ENCODE assay signal across 9 cellular contexts in the genomic region with DNA sequence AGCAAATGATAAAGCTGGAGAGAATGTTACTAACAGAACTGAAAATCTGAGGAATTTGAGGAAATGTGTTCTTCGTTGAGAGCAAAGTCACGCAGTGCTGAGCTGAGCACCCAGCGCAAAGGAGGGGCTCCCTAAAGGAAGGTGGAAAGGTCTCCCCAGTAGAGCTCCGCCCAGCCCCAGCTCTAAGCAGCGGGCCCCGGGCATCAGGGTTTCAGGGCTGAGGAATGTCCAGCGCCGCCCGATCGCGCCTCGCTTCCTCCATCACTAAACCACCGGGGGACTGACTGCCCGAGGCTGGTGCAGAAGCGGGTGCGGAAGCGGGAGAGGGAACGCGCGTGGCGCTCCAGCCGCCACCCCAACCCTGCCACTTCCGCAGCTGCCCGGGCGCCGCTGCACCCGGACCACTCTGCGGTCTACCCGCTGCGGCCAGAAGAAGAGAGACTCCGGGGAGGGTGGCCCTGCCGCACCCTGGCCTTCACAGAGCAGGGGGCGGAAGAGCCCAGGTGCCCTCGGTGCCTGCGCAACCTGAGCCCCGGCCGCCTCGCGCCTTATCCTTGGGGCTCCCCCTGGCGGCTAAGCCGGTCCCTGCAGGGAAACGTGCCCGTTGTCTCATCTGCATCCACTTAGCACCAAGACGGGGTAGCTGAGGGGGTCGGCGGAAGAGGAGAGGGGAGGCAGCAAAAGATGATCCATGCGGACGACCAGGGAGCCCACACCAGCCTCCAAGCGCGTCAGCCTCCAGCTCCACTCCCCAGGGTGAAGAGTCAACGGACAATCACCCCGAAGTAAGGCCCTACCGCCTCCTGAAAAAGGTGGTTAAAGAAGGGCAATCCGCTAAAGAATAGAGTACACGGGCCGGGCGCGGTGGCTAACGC. TPM values are rescaled to one million over a fixed set of nuclear protein-coding genes. Genes with fewer than 3 reads are reported as not detected.
DNase-seq lines count a peak whose midpoint lies in the region; ATAC-seq and TF ChIP-seq lines count a peak whose summit lies in the region.
"Had no signal": no experiment of that assay in that cellular context is flagged by ENCODE, and none has a peak within 500 bp of the region (broad histone marks: within the 10 kb centered on the region; RNA-seq: fewer than 3 reads in every experiment).

No MANE protein-coding gene starts in this region.

- no peaks in the 10 kb centered on the region for H3K9me3 ChIP-seq in NT2/D1 (ENCODE audit: insufficient read depth, low read length)

- H3K4me3 ChIP-seq in BJ (ENCODE audit: low read depth, low read length) (peak overlapping the region; percentile 74), HL-60 (replicated peaks; ENCODE audit: insufficient read depth, low read length) (peak overlapping the region; percentile 36), NT2/D1 (ENCODE audit: insufficient read length, low read depth) (peak overlapping the region; percentile 39)

- H3K4me1 ChIP-seq in NT2/D1 (ENCODE audit: insufficient read depth, insufficient read length): no peaks in the 10 kb centered on the region

- H3K9ac ChIP-seq in NT2/D1 (ENCODE audit: insufficient read length, low read depth): peak overlapping the region; percentile 77

- H3K36me3 ChIP-seq in BJ (ENCODE audit: control insufficient read depth, insufficient read depth, low read length) (no peaks in the 10 kb centered on the region), NT2/D1 (ENCODE audit: insufficient read depth, insufficient read length, low read length) (no peaks in the 10 kb centered on the region)

- TF ChIP-seq CTCF in BJ (IDR thresholded peaks at IDR 0.05; ENCODE audit: insufficient read depth, low read depth, low read length) (peak; percentile 98), HL-60 (IDR thresholded peaks at IDR 0.05; ENCODE audit: insufficient read depth, low read length) (peak; percentile 72)

- POLR2A ChIA-PET in BJ (lab: Charles Lee): no interaction called here

- H3K27ac ChIP-seq in HL-60 (replicated peaks): peak overlapping the region; percentile 78
- peak overlapping the region; percentile 47 for H3K27ac ChIP-seq in epithelial cell of prostate

- DNase-seq in BJ (ENCODE audit: low read depth) (no peak), HL-60 (ENCODE audit: low read depth in 1 of 2, low spot score in 1 of 2) (peak; percentile 78 to 82), NT2/D1 (ENCODE audit: low read depth, low spot score) (peak; percentile 51), activated T-cell treated with anti-CD3 and anti-CD28 coated beads for 1 hour (ENCODE audit: low read depth) (peak; percentile 98), epithelial cell of prostate (ENCODE audit: low read depth, low spot score) (no peak), mucosa of gallbladder (ENCODE audit: low spot score) (peak; percentile 89)
- DNase-seq in stimulated activated CD8-positive, alpha-beta memory T cell treated with anti-CD3 and anti-CD28 coated beads, Interleukin-4, amount 100 ng/mL, for 24 hours (ENCODE audit: low read depth): peak; percentile 90

- peaks cover 2% of the 10 kb centered on the region; the same call in 1 of the 2 replicates for H3K27me3 ChIP-seq in BJ (ENCODE audit: control insufficient read depth, insufficient read depth, low read length)
- no peaks in the 10 kb centered on the region for H3K27me3 ChIP-seq in HL-60 (ENCODE audit: insufficient read depth, poor library complexity, severe bottlenecking)
- H3K27me3 ChIP-seq in NT2/D1 (ENCODE audit: insufficient read depth, insufficient read length): no peaks in the 10 kb centered on the region

- CTCF ChIA-PET in BJ (lab: Yijun Ruan, JAX): interaction anchor here (0.6 to 5.0 kb wide), 72 partner anchors 9 to 771 kb away, joined by 3 to 109 read pairs (median 5); a partner anchor contains a TSS

- ATAC-seq in GM19025 (IDR thresholded peaks at IDR 0.05; ENCODE audit: low read depth, unreplicated experiment): peak; percentile 76

RNA-seq across cellular contexts. Expression of a gene that starts 12.4 kb away (rescaled TPM):
- polyA plus RNA-seq in BJ (2011; rRNA removed): 0.01 TPM in 1 of 2 replicates, not detected in the other
- polyA minus RNA-seq in BJ (2011; rRNA and poly(A)+ RNA removed): not detected in 2 replicates
- total RNA-seq in mucosa of gallbladder: 0.63 TPM
- total RNA-seq: activated CD8-positive, alpha-beta memory T cell treated with anti-CD3 and anti-CD28 coated beads for 36 hours had no signal

RNA-seq across cellular contexts. Expression of a gene that starts 48.8 kb away (rescaled TPM):
- not detected in 2 replicates for polyA plus RNA-seq in BJ (2011; rRNA removed)
- not detected in 2 replicates for polyA minus RNA-seq in BJ (2011; rRNA and poly(A)+ RNA removed)
- total RNA-seq in mucosa of gallbladder: 14.0 TPM
- total RNA-seq: activated CD8-positive, alpha-beta memory T cell treated with anti-CD3 and anti-CD28 coated beads for 36 hours had no signal

RNA-seq across cellular contexts. Expression of a gene that starts 58.0 kb away (rescaled TPM):
- polyA plus RNA-seq in BJ (2011; rRNA removed): 19.4 and 26.8 TPM in 2 replicates
- 15.0 and 23.9 TPM in 2 replicates for polyA minus RNA-seq in BJ (2011; rRNA and poly(A)+ RNA removed)
- total RNA-seq in mucosa of gallbladder: 32.1 TPM

RNA-seq across cellular contexts. Expression of a gene that starts 58.3 kb away (rescaled TPM):
- 204 and 264 TPM in 2 replicates for polyA plus RNA-seq in BJ (2011; rRNA removed)
- 106 and 150 TPM in 2 replicates for polyA minus RNA-seq in BJ (2011; rRNA and poly(A)+ RNA removed)
- 147 TPM for total RNA-seq in mucosa of gallbladder

Comparison
In these comparisons a context has a peak if more than half of its experiments do, and no peak if none do; other contexts are left out.
1. DNase-seq: peak in HL-60 (2 of 2), NT2/D1 (single experiment), activated T-cell treated with anti-CD3 and anti-CD28 coated beads for 1 hour (single experiment), mucosa of gallbladder (single experiment) and stimulated activated CD8-positive, alpha-beta memory T cell treated with anti-CD3 and anti-CD28 coated beads, Interleukin-4, amount 100 ng/mL, for 24 hours (single experiment); none in BJ (single experiment) and epithelial cell of prostate (single experiment).
2. Peak in every context shown above with its lines, with median percentiles within 50 percentile points of each other: H3K4me3 ChIP-seq.